ENCODE assay signal across 1 cellular context in genomic region chr3:106034313-106034712, GRCh38.
TF ChIP-seq lines count a peak whose summit lies in the region.

No MANE protein-coding gene starts in this region.

TF ChIP-seq in GM23338, 12 proteins besides CTCF, POLR2A, EP300 and RAD21 (continued from another document):
- TF ChIP-seq ZNF462 (CRISPR knock-in tag; IDR thresholded peaks at IDR 0.05), result no peak
- no peak for TF ChIP-seq ZNF114 (CRISPR knock-in tag; IDR thresholded peaks at IDR 0.05)
- no peak for TF ChIP-seq EZH2phosphoT487 (IDR thresholded peaks at IDR 0.05; ENCODE audit: unreplicated experiment)
- no peak for TF ChIP-seq ZNF331 (CRISPR knock-in tag; IDR thresholded peaks at IDR 0.05; ENCODE audit: low read depth)
- TF ChIP-seq STAT1 (IDR thresholded peaks at IDR 0.05; ENCODE audit: unreplicated experiment), result no peak
